14 cellular contexts compared by ENCODE assay signal in genomic region chr5:174189638-174190037, GRCh38.
"Had no signal": no experiment of that assay in that cellular context is flagged by ENCODE, and none has a peak within 500 bp of the region (broad histone marks: within the 10 kb centered on the region; RNA-seq: fewer than 3 reads in every experiment).

No MANE protein-coding gene starts in this region.

- H3K4me3 ChIP-seq: breast epithelium, heart left ventricle, ovary had no signal

- ATAC-seq: activated CD4-positive, CD25-positive, alpha-beta regulatory T cell treated with anti-CD3 and anti-CD28 coated beads, Interleukin-2, amount 50 U/mL, for 24 hours; effector memory CD8-positive, alpha-beta T cell; left colon; stimulated activated memory B cell treated with anti-CD40 and anti-IgM and Interleukin-4, amounts not matched to agents 10 μg/mL and 1 μg/mL and 100 μg/mL, for 72 hours; T-cell had no signal

- H3K27me3 ChIP-seq: ovary had no signal

- FAIRE-seq: frontal cortex had no signal

- H3K9me3 ChIP-seq: breast epithelium, heart left ventricle, ovary had no signal

- DNase-seq: activated naive CD4-positive, alpha-beta T cell treated with Interleukin-2 at 50 U/mL for 16 hours; anterior cingulate cortex; cerebellar nuclear complex; effector memory CD8-positive, alpha-beta T cell; heart left ventricle; left colon; ovary; stimulated activated CD4-positive, alpha-beta T cell treated with anti-CD3 and anti-CD28 coated beads, Interleukin-2, amount 100 ng/mL, for 48 hours; T-cell; T-helper 9 cell had no signal

- H3K36me3 ChIP-seq: breast epithelium, heart left ventricle, ovary had no signal

- H3K4me1 ChIP-seq: breast epithelium had no signal

- H3K27ac ChIP-seq: breast epithelium, heart left ventricle, ovary had no signal
